Comparison of ENCODE assay signal across 24 cellular contexts in the genomic region with DNA sequence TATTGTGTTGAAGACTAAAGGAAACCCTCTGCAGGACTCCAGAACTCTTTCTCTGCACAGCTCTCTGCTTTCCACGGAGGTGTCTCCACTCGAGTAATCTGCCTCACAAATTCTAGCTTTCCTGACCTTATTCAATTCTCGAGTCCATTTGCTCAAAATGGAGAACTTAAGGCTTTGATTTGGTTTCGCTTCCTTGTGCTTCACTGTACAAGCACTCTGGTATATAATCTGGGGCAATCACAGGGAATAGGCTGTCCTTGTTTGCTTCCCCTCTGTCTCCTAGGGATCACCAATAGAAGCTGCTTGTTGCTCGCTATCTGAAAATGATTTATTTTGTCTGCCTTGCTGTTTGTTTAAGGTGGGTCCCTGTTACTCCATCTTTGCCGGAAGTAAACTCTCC.
A peak's percentile ranks its signal among the peaks of the same experiment; 100 is the strongest.
DNase-seq lines count a peak whose midpoint lies in the region; ATAC-seq and TF ChIP-seq lines count a peak whose summit lies in the region.
"Had no signal": no experiment of that assay in that cellular context is flagged by ENCODE, and none has a peak within 500 bp of the region (broad histone marks: within the 10 kb centered on the region; RNA-seq: fewer than 3 reads in every experiment).

No MANE protein-coding gene starts in this region.

- H3K4me1 Mint-ChIP-seq in GM23338, result peaks cover 3% of the 10 kb centered on the region; the same call in 1 of the 3 replicates
- no peaks in the 10 kb centered on the region for H3K4me1 Mint-ChIP-seq in activated CD4-positive, alpha-beta T cell treated with anti-CD3 and anti-CD28 coated beads for 36 hours

- POLR2A ChIA-PET in PC-9 (lab: Charles Lee; ENCODE audit: unreplicated experiment), result no interaction called here
- POLR2A ChIA-PET in activated CD4-positive, alpha-beta T cell treated with anti-CD3 and anti-CD28 coated beads for 36 hours (lab: Charles Lee), result no interaction called here

- H3K4me3 Mint-ChIP-seq in GM23338, result no peak overlapping the region
- no peak overlapping the region for H3K4me3 Mint-ChIP-seq in activated CD4-positive, alpha-beta T cell treated with anti-CD3 and anti-CD28 coated beads for 36 hours
- H3K4me3 Mint-ChIP-seq: naive thymus-derived CD8-positive, alpha-beta T cell; stimulated activated naive CD8-positive, alpha-beta T cell treated with anti-CD3 and anti-CD28 coated beads, Interleukin-15, Interleukin-2, amounts not matched to agents 100 ng/mL and 50 ng/mL, for 24 hours; T-helper 2 cell treated with Interferon-gamma antibody and Interleukin-4, amounts not matched to agents 5 μg/mL and 100 μg/mL, for 36 hours; WTC11 had no signal

- H3K79me2 ChIP-seq in GM23338 (replicated peaks; ENCODE audit: insufficient read depth), result no peaks in the 10 kb centered on the region
- H3K79me2 ChIP-seq in PC-9 (ENCODE audit: low read depth), result no peaks in the 10 kb centered on the region

- H3K36me3 Mint-ChIP-seq in GM23338 (ENCODE audit: low read depth), result no peaks in the 10 kb centered on the region
- H3K36me3 Mint-ChIP-seq in activated CD4-positive, alpha-beta T cell treated with anti-CD3 and anti-CD28 coated beads for 36 hours (ENCODE audit: low read depth), result no peaks in the 10 kb centered on the region
- H3K36me3 Mint-ChIP-seq: naive thymus-derived CD8-positive, alpha-beta T cell; WTC11 had no signal

- H3K9me2 ChIP-seq in GM23338 (ENCODE audit: insufficient read depth), result peaks cover 26% of the 10 kb centered on the region; the same call in 1 of the 2 replicates
- no peaks in the 10 kb centered on the region for H3K9me2 ChIP-seq in PC-9 (ENCODE audit: insufficient read depth)

- H3K36me3 ChIP-seq in GM23338 (ENCODE audit: insufficient read depth), result no peaks in the 10 kb centered on the region
- H3K36me3 ChIP-seq in PC-9 (ENCODE audit: low read depth), result no peaks in the 10 kb centered on the region
- H3K36me3 ChIP-seq in lung (ENCODE audit: control insufficient read depth in 2 of 2, insufficient read depth in 2 of 2, low read length in 2 of 2), result no peaks in the 10 kb centered on the region
- H3K36me3 ChIP-seq: right atrium auricular region, tibial nerve had no signal

- H2AFZ ChIP-seq in GM23338 (peak overlapping the region; percentile 38; the same call in 1 of the 2 replicates), PC-9 (peak overlapping the region; percentile 56; the same call in 1 of the 2 replicates)
- H2AFZ ChIP-seq: GM23248 had no signal

- ATAC-seq in GM23338, result no peak
- ATAC-seq in lung (ENCODE audit: insufficient read depth, low FRiP score), result peak; percentile 69
- ATAC-seq in activated CD4-positive, alpha-beta T cell treated with anti-CD3 and anti-CD28 coated beads for 36 hours, result no peak
- ATAC-seq: body of pancreas; naive thymus-derived CD8-positive, alpha-beta T cell; Panc1; WTC11 had no signal

- 61 to 75% methylated on average over 6 of the region's 6 CpGs for WGBS in lung, 2 donors

- H3K4me3 ChIP-seq in GM23338 (no peak overlapping the region), PC-9 (no peak overlapping the region), lung (no peak overlapping the region)
- H3K4me3 ChIP-seq: body of pancreas, GM23248, right atrium auricular region, tibial nerve had no signal

- H3K27me3 ChIP-seq in GM23338 (ENCODE audit: insufficient read depth), result no peaks in the 10 kb centered on the region
- no peaks in the 10 kb centered on the region for H3K27me3 ChIP-seq in PC-9 (ENCODE audit: insufficient read depth, low read depth)
- no peaks in the 10 kb centered on the region for H3K27me3 ChIP-seq in lung (ENCODE audit: control insufficient read depth, insufficient read depth)
- H3K27me3 ChIP-seq: body of pancreas, right atrium auricular region, tibial nerve had no signal

- H3K27ac ChIP-seq in GM23338 (ENCODE audit: low read depth) (no peak overlapping the region), PC-9 (no peak overlapping the region), lung (ENCODE audit: low read depth in 1 of 2, low read length in 1 of 2) (no peak overlapping the region)
- H3K27ac ChIP-seq: body of pancreas, GM23248, right atrium auricular region, tibial nerve had no signal

- H3K4me2 ChIP-seq in GM23338, result no peak overlapping the region
- peak overlapping the region; percentile 13; the same call in 1 of the 2 replicates for H3K4me2 ChIP-seq in PC-9

- intact Hi-C loops in PC-9 (cut with micrococcal nuclease; ENCODE audit: unreplicated experiment), result no loop called here
- intact Hi-C loops in activated CD4-positive, alpha-beta T cell treated with anti-CD3 and anti-CD28 coated beads for 36 hours (cut with DNase I, micrococcal nuclease), result no loop called here

- no peaks in the 10 kb centered on the region for H3K27me3 Mint-ChIP-seq in GM23338 (ENCODE audit: insufficient read depth, low read depth, poor library complexity)
- no peaks in the 10 kb centered on the region for H3K27me3 Mint-ChIP-seq in activated CD4-positive, alpha-beta T cell treated with anti-CD3 and anti-CD28 coated beads for 36 hours
- H3K27me3 Mint-ChIP-seq: stimulated activated naive CD8-positive, alpha-beta T cell treated with anti-CD3 and anti-CD28 coated beads, Interleukin-15, Interleukin-2, amounts not matched to agents 100 ng/mL and 50 ng/mL, for 24 hours had no signal

- CTCF ChIA-PET in PC-9 (lab: Charles Lee), result no interaction called here
- CTCF ChIA-PET in activated CD4-positive, alpha-beta T cell treated with anti-CD3 and anti-CD28 coated beads for 36 hours (lab: Charles Lee), result interaction anchor here (0.9 kb wide), 1 partner anchor 8 kb away, joined by 4 read pairs; no protein-coding TSS in a partner anchor

- H3K27ac Mint-ChIP-seq in GM23338, result no peak overlapping the region
- no peak overlapping the region for H3K27ac Mint-ChIP-seq in activated CD4-positive, alpha-beta T cell treated with anti-CD3 and anti-CD28 coated beads for 36 hours
- H3K27ac Mint-ChIP-seq: naive thymus-derived CD8-positive, alpha-beta T cell; stimulated activated naive CD8-positive, alpha-beta T cell treated with anti-CD3 and anti-CD28 coated beads, Interleukin-15, Interleukin-2, amounts not matched to agents 100 ng/mL and 50 ng/mL, for 24 hours; T-helper 2 cell treated with Interferon-gamma antibody and Interleukin-4, amounts not matched to agents 5 μg/mL and 100 μg/mL, for 36 hours; WTC11 had no signal

- H3K4me1 ChIP-seq in GM23338 (ENCODE audit: insufficient read depth), result no peaks in the 10 kb centered on the region
- H3K4me1 ChIP-seq in PC-9 (replicated peaks; ENCODE audit: insufficient read depth), result no peaks in the 10 kb centered on the region
- H3K4me1 ChIP-seq in lung (ENCODE audit: control insufficient read depth in 2 of 2, insufficient read depth in 2 of 2, low read length in 2 of 2), result no peaks in the 10 kb centered on the region
- H3K4me1 ChIP-seq: body of pancreas, right atrium auricular region, tibial nerve had no signal

- TF ChIP-seq CTCF in GM23338 (conservative IDR thresholded peaks at IDR 0.05; ENCODE audit: low read depth in 2 of 2) (no peak), PC-9 (conservative IDR thresholded peaks at IDR 0.05) (no peak), lung (IDR thresholded peaks at IDR 0.05; ENCODE audit: control extremely low read depth, extremely low read depth) (no peak)

- DNase-seq in GM23338 (ENCODE audit: low spot score) (no peak), MV-4-11 (lab: John Stamatoyannopoulos, UW) (peak; percentile 85), PC-9 (no peak), lung (ENCODE audit: low spot score) (no peak), GOT3 (lab: John Stamatoyannopoulos, UW) (no peak), ureter (ENCODE audit: low spot score) (no peak)
- DNase-seq in activated CD8-positive, alpha-beta memory T cell treated with anti-CD3 and anti-CD28 coated beads, Interleukin-2, amount 50 U/mL, for 4 hours, result no peak
- DNase-seq in activated CD4-positive, alpha-beta T cell treated with anti-CD3 and anti-CD28 coated beads for 36 hours, result no peak
- DNase-seq: activated CD4-positive, alpha-beta T cell treated with anti-CD3 and anti-CD28 coated beads, Interleukin-2, amount 50 U/mL, for 48 hours; activated gamma-delta T cell; activated T-cell treated with anti-CD3 and anti-CD28 coated beads for 4 hours; body of pancreas; DMS79 treated with DMSO at 0.1 percent for 48 hours; GM23248; Kasumi-1; naive thymus-derived CD8-positive, alpha-beta T cell; NCI-H2171; NCI-H526 treated with DMSO at 0.1 percent for 48 hours had no signal

- BruUV-seq in PC-9 (replicated peaks; lab: Mats Ljungman, UMichigan), result no TSS peak

- H3F3A ChIP-seq in GM23338 (replicated peaks; ENCODE audit: low read depth) (no peaks in the 10 kb centered on the region), PC-9 (ENCODE audit: insufficient read depth, low read depth) (no peaks in the 10 kb centered on the region)

- H4K20me1 ChIP-seq in GM23338 (replicated peaks; ENCODE audit: insufficient read depth) (no peaks in the 10 kb centered on the region), PC-9 (ENCODE audit: insufficient read depth) (no peaks in the 10 kb centered on the region)

- H3K9me3 ChIP-seq in PC-9 (ENCODE audit: insufficient read depth, low read depth), result no peaks in the 10 kb centered on the region
- no peaks in the 10 kb centered on the region for H3K9me3 ChIP-seq in lung (ENCODE audit: control insufficient read depth in 2 of 2, insufficient read depth in 1 of 2, low read length in 1 of 2)
- H3K9me3 ChIP-seq: body of pancreas, right atrium auricular region, tibial nerve had no signal

- H3K9me3 Mint-ChIP-seq in GM23338, result no peaks in the 10 kb centered on the region
- H3K9me3 Mint-ChIP-seq in activated CD4-positive, alpha-beta T cell treated with anti-CD3 and anti-CD28 coated beads for 36 hours (ENCODE audit: low read depth), result no peaks in the 10 kb centered on the region
- H3K9me3 Mint-ChIP-seq: stimulated activated naive CD8-positive, alpha-beta T cell treated with anti-CD3 and anti-CD28 coated beads, Interleukin-15, Interleukin-2, amounts not matched to agents 100 ng/mL and 50 ng/mL, for 24 hours; T-helper 2 cell treated with Interferon-gamma antibody and Interleukin-4, amounts not matched to agents 5 μg/mL and 100 μg/mL, for 36 hours had no signal

TF ChIP-seq in GM23338, 12 proteins besides CTCF, POLR2A, EP300 and RAD21 (continues in another document):
- TF ChIP-seq EZH2phosphoT487 (IDR thresholded peaks at IDR 0.05; ENCODE audit: unreplicated experiment), result no peak
- TF ChIP-seq NANOG (IDR thresholded peaks at IDR 0.05; ENCODE audit: borderline replicate concordance), result no peak
